17 cellular contexts compared by ENCODE assay signal in genomic region chr14:94717808-94718207, GRCh38. TPM values are rescaled to one million over a fixed set of nuclear protein-coding genes. Genes with fewer than 3 reads are reported as not detected.
DNase-seq lines count a peak whose midpoint lies in the region; ATAC-seq, FAIRE-seq and TF ChIP-seq lines count a peak whose summit lies in the region.
"Had no signal": no experiment of that assay in that cellular context is flagged by ENCODE, and none has a peak within 500 bp of the region (broad histone marks: within the 10 kb centered on the region; RNA-seq: fewer than 3 reads in every experiment).

No MANE protein-coding gene starts in this region.

- H3K36me3 Mint-ChIP-seq in stimulated activated naive B cell treated with anti-CD40 and anti-IgM and Interleukin-4, amounts not matched to agents 10 μg/mL and 1 μg/mL and 100 μg/mL, for 72 hours: no peaks in the 10 kb centered on the region
- H3K36me3 Mint-ChIP-seq: CD8-positive, alpha-beta memory T cell had no signal

- peaks cover 0 to 5% of the 10 kb centered on the region in 2 donors for H3K27me3 Mint-ChIP-seq in stimulated activated naive B cell treated with anti-CD40 and anti-IgM and Interleukin-4, amounts not matched to agents 10 μg/mL and 1 μg/mL and 100 μg/mL, for 72 hours

- BruUV-seq in HCT116 (replicated peaks; lab: Mats Ljungman, UMichigan): no TSS peak
- BruUV-seq in OCI-LY7 (replicated peaks; lab: Mats Ljungman, UMichigan): no TSS peak

- WGBS in smooth muscle cell (ENCODE audit: low lambda C conversion rate): 92% methylated on average over 5 of the region's 5 CpGs

- TF ChIP-seq RAD21 in HCT116 (IDR thresholded peaks at IDR 0.05; ENCODE audit: low read depth): peak; percentile 62

- H3K27me3 ChIP-seq in HCT116 (ENCODE audit: insufficient read depth, low read length): no peaks in the 10 kb centered on the region
- peaks cover 6% of the 10 kb centered on the region for H3K27me3 ChIP-seq in smooth muscle cell (ENCODE audit: low read depth)
- H3K27me3 ChIP-seq: BLaER1 treated with 17β-estradiol and CSF1 and Interleukin-3, amounts not matched to agents 10 nM and 100 nM had no signal

- CTCF ChIA-PET in HCT116 (lab: Charles Lee): interaction anchor here (0.7 kb wide), 1 partner anchor 423 kb away, joined by 3 read pairs; no protein-coding TSS in a partner anchor
- CTCF ChIA-PET in OCI-LY7 (lab: Charles Lee; ENCODE audit: unreplicated experiment): no interaction called here

- no peak overlapping the region for H3K4me3 Mint-ChIP-seq in stimulated activated naive B cell treated with anti-CD40 and anti-IgM and Interleukin-4, amounts not matched to agents 10 μg/mL and 1 μg/mL and 100 μg/mL, for 72 hours

- no peak for FAIRE-seq in D721Med (lab: Jason Lieb, UNC)
- FAIRE-seq: GM12891 had no signal

- RAD21 ChIA-PET in HCT116 (lab: Charles Lee; ENCODE audit: low non-redundant PET in 1 of 2, low total read pairs in 2 of 2, uncharacterized antibody in 2 of 2, unreplicated experiment in 2 of 2): no interaction called here

- H3K4me2 ChIP-seq in HCT116 (ENCODE audit: low read length) (no peak overlapping the region), OCI-LY7 (ENCODE audit: low read length) (no peak overlapping the region), smooth muscle cell (no peak overlapping the region)
- H3K4me2 ChIP-seq: BLaER1 treated with 17β-estradiol and CSF1 and Interleukin-3, amounts not matched to agents 10 nM and 100 nM; PC-9 had no signal

- no peaks in the 10 kb centered on the region for H3K4me1 Mint-ChIP-seq in stimulated activated naive B cell treated with anti-CD40 and anti-IgM and Interleukin-4, amounts not matched to agents 10 μg/mL and 1 μg/mL and 100 μg/mL, for 72 hours
- H3K4me1 Mint-ChIP-seq: CD8-positive, alpha-beta memory T cell had no signal

- peak; percentile 55; the same call in 1 of the 2 replicates for ATAC-seq in HCT116
- no peak for ATAC-seq in GM21367 (IDR thresholded peaks at IDR 0.05; ENCODE audit: unreplicated experiment)
- ATAC-seq in stimulated activated naive B cell treated with anti-CD40 and anti-IgM and Interleukin-4, amounts not matched to agents 10 μg/mL and 1 μg/mL and 100 μg/mL, for 72 hours (replicated peaks): no peak

- H3K4me1 ChIP-seq in HCT116 (ENCODE audit: control insufficient read depth in 1 of 2, insufficient read depth in 2 of 2, low read length in 2 of 2) (no peaks in the 10 kb centered on the region), OCI-LY7 (ENCODE audit: insufficient read depth, low read length, poor library complexity, severe bottlenecking) (no peaks in the 10 kb centered on the region), smooth muscle cell (ENCODE audit: low read depth) (no peaks in the 10 kb centered on the region)

- H3K4me3 ChIP-seq in HCT116 (replicated peaks in 1 of 2; ENCODE audit: low read depth in 1 of 2, low read length in 2 of 2) (no peak overlapping the region), OCI-LY7 (ENCODE audit: low read depth, low read length, poor library complexity, severe bottlenecking) (no peak overlapping the region), smooth muscle cell (no peak overlapping the region)
- H3K4me3 ChIP-seq: BLaER1 treated with 17β-estradiol and CSF1 and Interleukin-3, amounts not matched to agents 10 nM and 100 nM; PC-9 had no signal

- H4K20me1 ChIP-seq in HCT116 (ENCODE audit: insufficient read depth) (no peaks in the 10 kb centered on the region), OCI-LY7 (ENCODE audit: insufficient read depth, low read length) (no peaks in the 10 kb centered on the region), smooth muscle cell (ENCODE audit: low read depth) (no peaks in the 10 kb centered on the region)
- H4K20me1 ChIP-seq: BLaER1 treated with 17β-estradiol and CSF1 and Interleukin-3, amounts not matched to agents 10 nM and 100 nM had no signal

- H3K9me3 Mint-ChIP-seq in stimulated activated naive B cell treated with anti-CD40 and anti-IgM and Interleukin-4, amounts not matched to agents 10 μg/mL and 1 μg/mL and 100 μg/mL, for 72 hours: no peaks in the 10 kb centered on the region
- H3K9me3 Mint-ChIP-seq: CD8-positive, alpha-beta memory T cell had no signal

- H3K9me3 ChIP-seq in HCT116 (ENCODE audit: control insufficient read depth in 1 of 2, insufficient read depth in 1 of 2, low read depth in 1 of 2, low read length in 2 of 2) (no peaks in the 10 kb centered on the region), OCI-LY7 (ENCODE audit: low read length) (no peaks in the 10 kb centered on the region), smooth muscle cell (replicated peaks; ENCODE audit: low read depth) (no peaks in the 10 kb centered on the region)
- H3K9me3 ChIP-seq: BLaER1 treated with 17β-estradiol and CSF1 and Interleukin-3, amounts not matched to agents 10 nM and 100 nM had no signal

- H3K9me2 ChIP-seq in HCT116 (ENCODE audit: insufficient read depth) (no peaks in the 10 kb centered on the region), OCI-LY7 (ENCODE audit: insufficient read depth, low read length) (no peaks in the 10 kb centered on the region)

- H3K27ac ChIP-seq in HCT116 (ENCODE audit: low read depth, low read length) (no peak overlapping the region), OCI-LY7 (ENCODE audit: low read depth, low read length, poor library complexity, severe bottlenecking) (no peak overlapping the region), smooth muscle cell (ENCODE audit: low read depth) (no peak overlapping the region)
- H3K27ac ChIP-seq: BLaER1 treated with 17β-estradiol and CSF1 and Interleukin-3, amounts not matched to agents 10 nM and 100 nM; PC-9 had no signal

- POLR2A ChIA-PET in HCT116 (lab: Charles Lee) (no interaction called here), OCI-LY7 (lab: Charles Lee) (no interaction called here)

- DNase-seq in D721Med (ENCODE audit: insufficient read length, low spot score) (no peak), HCT116 (ENCODE audit: low read depth, low spot score) (no peak), OCI-LY7 (ENCODE audit: low spot score) (no peak), fibroblast of peridontal ligament (ENCODE audit: extremely low read depth) (peak; percentile 5), smooth muscle cell (lab: John Stamatoyannopoulos, UW; ENCODE audit: unreplicated experiment) (no peak)
- no peak for DNase-seq in activated CD8-positive, alpha-beta memory T cell treated with anti-CD3 and anti-CD28 coated beads for 24 hours
- no peak for DNase-seq in stimulated activated naive B cell treated with anti-CD40 and anti-IgM and Interleukin-4, amounts not matched to agents 10 μg/mL and 1 μg/mL and 100 μg/mL, for 72 hours
- DNase-seq: CD8-positive, alpha-beta memory T cell; DMS79 treated with DMSO at 0.1 percent for 48 hours; GF-D8; H7; NCI-H1092 treated with DMSO at 0.1 percent for 48 hours; NCI-H187; PC-9 had no signal

- H2AFZ ChIP-seq in HCT116 (ENCODE audit: low read depth, low read length, poor library complexity, severe bottlenecking): no peak overlapping the region
- no peak overlapping the region for H2AFZ ChIP-seq in OCI-LY7 (ENCODE audit: low read length)
- H2AFZ ChIP-seq in smooth muscle cell (ENCODE audit: low read depth): no peak overlapping the region
- H2AFZ ChIP-seq: PC-9 had no signal

- H3K9ac ChIP-seq in HCT116 (ENCODE audit: low read length) (no peak overlapping the region), smooth muscle cell (ENCODE audit: low read depth) (no peak overlapping the region)
- H3K9ac ChIP-seq: BLaER1 treated with 17β-estradiol and CSF1 and Interleukin-3, amounts not matched to agents 10 nM and 100 nM had no signal

- no peaks in the 10 kb centered on the region for H3K36me3 ChIP-seq in HCT116 (ENCODE audit: control insufficient read depth in 1 of 2, insufficient read depth in 2 of 2, low read length in 2 of 2)
- no peaks in the 10 kb centered on the region for H3K36me3 ChIP-seq in OCI-LY7 (ENCODE audit: insufficient read depth, low read length)
- H3K36me3 ChIP-seq in smooth muscle cell (ENCODE audit: low read depth): no peaks in the 10 kb centered on the region
- H3K36me3 ChIP-seq: BLaER1 treated with 17β-estradiol and CSF1 and Interleukin-3, amounts not matched to agents 10 nM and 100 nM had no signal

- TF ChIP-seq POLR2A in HCT116 (IDR thresholded peaks at IDR 0.05; ENCODE audit: borderline replicate concordance, extremely low read depth, insufficient read depth, insufficient read length): no peak

- intact Hi-C loops in HCT116 (cut with micrococcal nuclease): loop anchor here (2.0 to 10.0 kb wide), 2 partner anchors 31 to 387 kb away; no protein-coding TSS in a partner anchor
- intact Hi-C loops in OCI-LY7 (cut with micrococcal nuclease; ENCODE audit: unreplicated experiment): no loop called here

- H3K27ac Mint-ChIP-seq in stimulated activated naive B cell treated with anti-CD40 and anti-IgM and Interleukin-4, amounts not matched to agents 10 μg/mL and 1 μg/mL and 100 μg/mL, for 72 hours: no peak overlapping the region
- H3K27ac Mint-ChIP-seq: CD8-positive, alpha-beta memory T cell had no signal

- TF ChIP-seq CTCF in D721Med (IDR thresholded peaks at IDR 0.05; ENCODE audit: insufficient read depth, missing control alignments) (peak; percentile 10), HCT116 (IDR thresholded peaks at IDR 0.05 in 2 of 3, conservative IDR thresholded peaks at IDR 0.05 in 1 of 3; ENCODE audit: borderline replicate concordance in 1 of 3, insufficient read depth in 1 of 3, low read depth in 2 of 3, low read length in 2 of 3) (peak; percentile 6 to 32 (median 19); a peak in 2 of 6 replicates), OCI-LY7 (conservative IDR thresholded peaks at IDR 0.05; ENCODE audit: low read length) (0 out of 2 replicates have a peak, but pooled peaks have one; percentile 16), smooth muscle cell (IDR thresholded peaks at IDR 0.05; ENCODE audit: borderline replicate concordance, insufficient read depth, poor library complexity, severe bottlenecking) (no peak)

- H3K79me2 ChIP-seq in HCT116 (ENCODE audit: insufficient read depth, low read length) (no peaks in the 10 kb centered on the region), OCI-LY7 (ENCODE audit: insufficient read depth, low read depth, low read length) (no peaks in the 10 kb centered on the region), smooth muscle cell (ENCODE audit: low read depth) (no peaks in the 10 kb centered on the region)

- no peaks in the 10 kb centered on the region for H3F3A ChIP-seq in smooth muscle cell (ENCODE audit: low read depth)

RNA-seq across cellular contexts. Expression of gene GSC, which starts 52.1 kb away (rescaled TPM):
- not detected for total RNA-seq in HCT116 (2021; ENCODE audit: unreplicated experiment)
- polyA plus RNA-seq in HCT116 (2012): not detected in 2 replicates
- not detected in 2 replicates for total RNA-seq in OCI-LY7 (2014; rRNA removed; shearing (Covaris generic))
- not detected in 2 replicates for total RNA-seq in OCI-LY7 (2022)
- not detected in 2 replicates for total RNA-seq in smooth muscle cell
- polyA plus RNA-seq in smooth muscle cell: not detected in 2 replicates
- total RNA-seq: CD8-positive, alpha-beta memory T cell; PC-9 had no signal
